Comparison of ENCODE assay signal across 8 cellular contexts in genomic region chr1:109667452-109668122, GRCh38. TPM values are rescaled to one million over a fixed set of nuclear protein-coding genes. Genes with fewer than 3 reads are reported as not detected.
DNase-seq lines count a peak whose midpoint lies in the region; ATAC-seq, FAIRE-seq and TF ChIP-seq lines count a peak whose summit lies in the region.

Gene GSTM2, plus strand, starts transcription at chr1:109668057. Its CDS starts 59 bp downstream, at chr1:109668116.

- H3K4me2 ChIP-seq in Karpas-422 (ENCODE audit: low read depth, low read length, poor library complexity, severe bottlenecking) (peak within 1 kb of the TSS; percentile 50), astrocyte (ENCODE audit: low read length) (peak within 1 kb of the TSS; percentile 84)

- H3K9me3 ChIP-seq in CD4-positive, alpha-beta T cell (ENCODE audit: control insufficient read depth, low read length): no peaks in the 10 kb centered on the region
- H3K9me3 ChIP-seq in Karpas-422 (ENCODE audit: low read length) (no peaks in the 10 kb centered on the region), astrocyte (ENCODE audit: insufficient read depth, low read depth, low read length) (no peaks in the 10 kb centered on the region)

- H3K4me1 ChIP-seq in Karpas-422 (ENCODE audit: low read length) (peaks cover 27% of the 10 kb centered on the region), astrocyte (ENCODE audit: insufficient read depth, low read length) (peaks cover 4% of the 10 kb centered on the region)

- peak within 1 kb of the TSS; percentile 50 for H3K9ac ChIP-seq in Karpas-422 (ENCODE audit: low read length)
- H3K9ac ChIP-seq in astrocyte (ENCODE audit: low read length): peak within 1 kb of the TSS; percentile 47

- intact Hi-C loops in CD4-positive, alpha-beta T cell (cut with DNase I, micrococcal nuclease): no loop called here
- intact Hi-C loops in sciatic nerve (cut with DNase I): loop anchor here (2.0 kb wide), 1 partner anchor 57 kb away; no protein-coding TSS in a partner anchor

- H3K27ac ChIP-seq in CD4-positive, alpha-beta T cell (ENCODE audit: low read depth, low read length): no peak within 1 kb of the TSS
- H3K27ac ChIP-seq in Karpas-422 (ENCODE audit: low read length) (no peak within 1 kb of the TSS), astrocyte (ENCODE audit: low read depth, low read length) (no peak within 1 kb of the TSS)

- H3K27me3 Mint-ChIP-seq in CD4-positive, alpha-beta T cell: no peaks in the 10 kb centered on the region
- H3K27me3 Mint-ChIP-seq in astrocyte (ENCODE audit: low read depth, unreplicated experiment): peaks cover 13% of the 10 kb centered on the region

- H3K27me3 ChIP-seq in CD4-positive, alpha-beta T cell (ENCODE audit: control insufficient read depth, insufficient read depth, low read length): no peaks in the 10 kb centered on the region
- H3K27me3 ChIP-seq in Karpas-422 (ENCODE audit: low read length) (no peaks in the 10 kb centered on the region), astrocyte (ENCODE audit: insufficient read depth, low read length) (no peaks in the 10 kb centered on the region)

- peak; percentile 100 for ATAC-seq in CD4-positive, alpha-beta T cell (ENCODE audit: poor library complexity)
- ATAC-seq in GM21390 (IDR thresholded peaks at IDR 0.05; ENCODE audit: unreplicated experiment): peak; percentile 94
- peak; percentile 100 for ATAC-seq in sciatic nerve

- DNase-seq in CD4-positive, alpha-beta T cell: peak; percentile 64 to 85 (median 78)
- DNase-seq in Karpas-422 (peak; percentile 86), T-helper 9 cell (peak; percentile 61), astrocyte (ENCODE audit: low read depth) (peak; percentile 71), iPS DF 19.7 (ENCODE audit: low read depth, low spot score) (peak; percentile 69), sciatic nerve (ENCODE audit: low spot score) (peak; percentile 96), COLO668 (lab: John Stamatoyannopoulos, UW; ENCODE audit: unreplicated experiment) (no peak)

- peaks cover 5% of the 10 kb centered on the region for H3K36me3 Mint-ChIP-seq in CD4-positive, alpha-beta T cell (ENCODE audit: low read depth)
- peaks cover 5% of the 10 kb centered on the region for H3K36me3 Mint-ChIP-seq in astrocyte (ENCODE audit: low read depth, unreplicated experiment)

- no peaks in the 10 kb centered on the region for H3K9me2 ChIP-seq in Karpas-422 (replicated peaks; ENCODE audit: insufficient read depth, low read length)

- H4K20me1 ChIP-seq in Karpas-422 (ENCODE audit: insufficient read depth, low read depth, low read length) (no peaks in the 10 kb centered on the region), astrocyte (ENCODE audit: insufficient read depth, low read length) (no peaks in the 10 kb centered on the region)

- H3K36me3 ChIP-seq in Karpas-422 (ENCODE audit: insufficient read depth, low read length): no peaks in the 10 kb centered on the region
- no peaks in the 10 kb centered on the region for H3K36me3 ChIP-seq in astrocyte (ENCODE audit: insufficient read depth, low read length)

- peaks cover 30% of the 10 kb centered on the region for H3K4me1 Mint-ChIP-seq in CD4-positive, alpha-beta T cell (ENCODE audit: low read depth)
- no peaks in the 10 kb centered on the region for H3K4me1 Mint-ChIP-seq in astrocyte (ENCODE audit: low read depth, unreplicated experiment)

- TF ChIP-seq CTCF in CD4-positive, alpha-beta T cell (IDR thresholded peaks at IDR 0.05): no peak
- no peak for TF ChIP-seq CTCF in astrocyte (IDR thresholded peaks at IDR 0.05; ENCODE audit: insufficient read depth, low read depth, low read length)

- CTCF ChIA-PET in CD4-positive, alpha-beta T cell (lab: Charles Lee): no interaction called here

- H3K27ac Mint-ChIP-seq in CD4-positive, alpha-beta T cell: peak within 1 kb of the TSS; percentile 52
- H3K27ac Mint-ChIP-seq in astrocyte (ENCODE audit: unreplicated experiment): no peak within 1 kb of the TSS

- H2AFZ ChIP-seq in Karpas-422 (ENCODE audit: low read length) (peak within 1 kb of the TSS; percentile 7; the same call in 1 of the 2 replicates), astrocyte (ENCODE audit: low read depth, low read length) (peak within 1 kb of the TSS; percentile 78)

- H3K4me3 Mint-ChIP-seq in CD4-positive, alpha-beta T cell: peak within 1 kb of the TSS; percentile 87
- H3K4me3 Mint-ChIP-seq in astrocyte (ENCODE audit: unreplicated experiment): peak within 1 kb of the TSS; percentile 70

- no peaks in the 10 kb centered on the region for H3K79me2 ChIP-seq in Karpas-422 (ENCODE audit: low read length)
- no peaks in the 10 kb centered on the region for H3K79me2 ChIP-seq in astrocyte (ENCODE audit: insufficient read depth, low read length)

- no peak for FAIRE-seq in astrocyte (lab: Jason Lieb, UNC)

- no peaks in the 10 kb centered on the region for H3K9me3 Mint-ChIP-seq in CD4-positive, alpha-beta T cell
- H3K9me3 Mint-ChIP-seq in astrocyte (ENCODE audit: unreplicated experiment): no peaks in the 10 kb centered on the region

- POLR2A ChIA-PET in CD4-positive, alpha-beta T cell (lab: Charles Lee): interaction anchor here (1.0 to 1.2 kb wide), 2 partner anchors 12 to 20 kb away, joined by 4 to 5 read pairs; partner anchors contain the start of genes GSTM1 and GSTM4

- peak within 1 kb of the TSS; percentile 51; the same call in 1 of the 2 replicates for H3K4me3 ChIP-seq in Karpas-422 (ENCODE audit: low read length)
- peak within 1 kb of the TSS; percentile 32 for H3K4me3 ChIP-seq in astrocyte (ENCODE audit: insufficient read depth, low read depth, low read length)

RNA-seq across cellular contexts. Expression of gene GSTM2, which starts in this region (rescaled TPM):
- total RNA-seq in CD4-positive, alpha-beta T cell: 100 to 1,000 TPM; 106 to 107 TPM
- 6.2 and 7.3 TPM in 2 replicates for total RNA-seq in Karpas-422 (2014; rRNA removed; shearing (Covaris generic); ENCODE audit: low replicate concordance)
- total RNA-seq in astrocyte (11.8 and 13.4 TPM in 2 replicates), sciatic nerve (194 TPM)
